In the genomic region with DNA sequence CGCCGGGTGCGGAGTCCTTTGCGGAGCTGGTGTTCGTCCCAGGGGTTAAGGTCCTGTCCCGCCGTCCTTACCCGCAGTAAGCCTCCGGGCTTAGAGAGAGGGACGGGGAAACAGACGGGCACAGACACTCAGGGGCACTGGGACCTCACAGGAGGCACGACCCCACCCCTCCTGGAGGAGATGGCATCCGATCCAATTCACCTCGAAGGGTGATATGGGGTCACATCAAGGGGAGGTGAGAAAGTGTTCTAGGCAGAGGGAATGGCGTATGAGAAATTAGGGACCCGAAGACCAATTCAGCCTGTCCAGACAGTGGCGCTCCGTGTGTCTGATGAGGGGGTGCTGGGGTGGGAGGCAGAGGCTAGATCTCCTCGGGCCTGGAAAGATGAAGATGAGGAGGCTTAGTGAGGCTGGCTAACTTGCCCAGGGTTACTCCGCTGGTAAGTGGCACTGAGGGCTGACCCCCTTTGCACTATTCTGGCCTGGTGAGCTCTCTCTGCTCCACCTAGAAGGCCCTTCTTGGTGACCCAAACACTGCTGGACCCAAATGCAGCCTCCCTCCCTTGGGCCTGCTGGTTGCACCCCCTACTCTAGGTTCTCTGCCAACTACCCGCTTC, we compare ENCODE assay signal across 7 cellular contexts. TPM values are rescaled to one million over a fixed set of nuclear protein-coding genes. Genes with fewer than 3 reads are reported as not detected.
DNase-seq lines count a peak whose midpoint lies in the region; ATAC-seq and TF ChIP-seq lines count a peak whose summit lies in the region.
"Had no signal": no experiment of that assay in that cellular context is flagged by ENCODE, and none has a peak within 500 bp of the region (broad histone marks: within the 10 kb centered on the region; RNA-seq: fewer than 3 reads in every experiment).

No MANE protein-coding gene starts in this region.

- WGBS in stomach, 5 donors: 16 to 25% (median 16%) methylated on average over 16 to 21 of the region's 21 CpGs

- DNase-seq in NB4 (ENCODE audit: low read depth) (no peak), fibroblast of mammary gland (ENCODE audit: low read depth) (no peak), stomach (no peak), EL (no peak), NCI-H82 treated with DMSO at 0.1 percent for 48 hours (lab: John Stamatoyannopoulos, UW; ENCODE audit: unreplicated experiment) (no peak)

- no peak for TF ChIP-seq POLR2A in NB4 (IDR thresholded peaks at IDR 0.05; ENCODE audit: extremely low read depth, insufficient read length)
- no peak for TF ChIP-seq POLR2A in stomach (IDR thresholded peaks at IDR 0.05)

- no peaks in the 10 kb centered on the region for H3K27me3 ChIP-seq in stomach

- no peak for ATAC-seq in HG03095 (IDR thresholded peaks at IDR 0.05; ENCODE audit: unreplicated experiment)

- intact Hi-C loops in stomach (cut with DNase I; ENCODE audit: low total_unique reads): no loop called here

- H3K27ac ChIP-seq in stomach: peak overlapping the region; percentile 86 to 96 (median 91)

- H3K4me1 ChIP-seq in stomach: peaks cover 15 to 29% (median 23%) of the 10 kb centered on the region in 4 donors

- no peaks in the 10 kb centered on the region for H3K36me3 ChIP-seq in stomach

- H3K4me3 ChIP-seq in NB4 (ENCODE audit: low read depth, low read length) (peak overlapping the region; percentile 66), fibroblast of mammary gland (ENCODE audit: control insufficient read depth, low read depth, low read length) (peak overlapping the region; percentile 42), stomach (peak overlapping the region; percentile 46 to 58 (median 51))

- TF ChIP-seq CTCF in NB4 (IDR thresholded peaks at IDR 0.05; ENCODE audit: low read depth, low read length) (no peak), fibroblast of mammary gland (conservative IDR thresholded peaks at IDR 0.05; ENCODE audit: control insufficient read depth, insufficient read depth, low read depth, low read length) (no peak), stomach (IDR thresholded peaks at IDR 0.05) (peak in 1 of 7 experiments; percentile 6)

- no peaks in the 10 kb centered on the region for H3K9me3 ChIP-seq in stomach

- TF ChIP-seq EP300 in stomach (IDR thresholded peaks at IDR 0.05): no peak

RNA-seq across cellular contexts. Expression of gene BTBD19, which starts 12.1 kb away (rescaled TPM):
- total RNA-seq in stomach: 1 to 10 TPM in 2 of 5 donors, under 1 TPM in 1, not detected in 2; 0.89 to 4.1 (median 2.9) TPM
- polyA plus RNA-seq in stomach: 1 to 10 TPM; 1.4 to 2.9 (median 2.8) TPM

RNA-seq across cellular contexts. Expression of gene DYNLT4, which starts 13.3 kb away (rescaled TPM):
- total RNA-seq in stomach: 10 to 100 TPM in 1 of 5 donors, not detected in 4; 25.5 TPM
- polyA plus RNA-seq in stomach: 1 to 10 TPM in 1 of 3 donors, under 1 TPM in 2; 0.38 to 4.4 (median 0.50) TPM

RNA-seq across cellular contexts. Expression of gene PLK3, which starts 20.3 kb away (rescaled TPM):
- total RNA-seq in stomach: 10 to 100 TPM in 4 of 5 donors, under 1 TPM in 1; 0.58 to 30.4 (median 24.3) TPM
- 10 to 100 TPM in 2 of 3 donors, 1 to 10 TPM in 1; 9.5 to 21.2 (median 13.5) TPM for polyA plus RNA-seq in stomach

RNA-seq across cellular contexts. Expression of gene PTCH2, which starts 22.6 kb away (rescaled TPM):
- 1 to 10 TPM in 2 of 5 donors, under 1 TPM in 1, not detected in 2; under 0.01 to 2.3 (median 1.8) TPM for total RNA-seq in stomach
- under 1 TPM; 0.19 to 0.50 (median 0.31) TPM for polyA plus RNA-seq in stomach

RNA-seq across cellular contexts. Expression of gene BEST4, which starts 32.5 kb away (rescaled TPM):
- total RNA-seq in stomach: 10 to 100 TPM in 1 of 5 donors, under 1 TPM in 1, not detected in 3; 0.87 to 60.0 TPM
- under 1 TPM in 1 of 3 donors, not detected in 2; 0.35 TPM for polyA plus RNA-seq in stomach
- total RNA-seq: dermis microvascular lymphatic vessel endothelial cell had no signal
